26 cellular contexts compared by ENCODE assay signal in genomic region chr10:31421322-31421721, GRCh38.
"Had no signal": no experiment of that assay in that cellular context is flagged by ENCODE, and none has a peak within 500 bp of the region (broad histone marks: within the 10 kb centered on the region; RNA-seq: fewer than 3 reads in every experiment).

No MANE protein-coding gene starts in this region.

- H3K9me3 ChIP-seq: esophagus muscularis mucosa, neutrophil, pancreas, right lobe of liver, suprapubic skin, transverse colon, upper lobe of right lung, uterus had no signal

- H3K27me3 Mint-ChIP-seq: memory B cell; naive B cell; natural killer cell treated with Interleukin-12 subunit alpha and Interleukin-12 subunit beta and Interleukin-15 and Interleukin-18, amount 100 ng/mL, for 72 hours; stimulated activated naive CD8-positive, alpha-beta T cell treated with anti-CD3 and anti-CD28 coated beads, Interleukin-15, amount 100 ng/mL, for 72 hours had no signal

- H3K27me3 ChIP-seq: dorsolateral prefrontal cortex, esophagus muscularis mucosa, foreskin keratinocyte, neutrophil, pancreas, right lobe of liver, suprapubic skin, transverse colon, upper lobe of right lung, uterus had no signal

- FAIRE-seq: colon, endothelial cell of umbilical vein, keratinocyte, pancreas, small intestine had no signal

- H3K4me1 Mint-ChIP-seq: endodermal cell had no signal

- ATAC-seq: foreskin keratinocyte; natural killer cell treated with Interleukin-12 subunit alpha and Interleukin-12 subunit beta and Interleukin-15 and Interleukin-18, amount 100 ng/mL, for 72 hours; pancreas; right lobe of liver; stimulated activated naive CD8-positive, alpha-beta T cell treated with anti-CD3 and anti-CD28 coated beads, Interleukin-15, amount 100 ng/mL, for 72 hours; upper lobe of right lung had no signal

- H3K4me3 Mint-ChIP-seq: endodermal cell; memory B cell; naive B cell; natural killer cell treated with Interleukin-12 subunit alpha and Interleukin-12 subunit beta and Interleukin-15 and Interleukin-18, amount 100 ng/mL, for 72 hours; neural crest cell; stimulated activated naive CD8-positive, alpha-beta T cell treated with anti-CD3 and anti-CD28 coated beads, Interleukin-15, amount 100 ng/mL, for 72 hours had no signal

- H3K27ac ChIP-seq: esophagus muscularis mucosa, foreskin keratinocyte, neutrophil, pancreas, right lobe of liver, suprapubic skin, transverse colon, upper lobe of right lung, uterus had no signal

- H3K36me3 ChIP-seq: esophagus muscularis mucosa, neutrophil, pancreas, right lobe of liver, suprapubic skin, transverse colon, upper lobe of right lung, uterus had no signal

- H3K4me3 ChIP-seq: dorsolateral prefrontal cortex, esophagus muscularis mucosa, lung, pancreas, right lobe of liver, suprapubic skin, transverse colon, upper lobe of right lung, uterus had no signal

- H3K27ac Mint-ChIP-seq: endodermal cell; natural killer cell treated with Interleukin-12 subunit alpha and Interleukin-12 subunit beta and Interleukin-15 and Interleukin-18, amount 100 ng/mL, for 72 hours; stimulated activated naive CD8-positive, alpha-beta T cell treated with anti-CD3 and anti-CD28 coated beads, Interleukin-15, amount 100 ng/mL, for 72 hours had no signal

- H3K9me3 Mint-ChIP-seq: endodermal cell; naive B cell; natural killer cell treated with Interleukin-12 subunit alpha and Interleukin-12 subunit beta and Interleukin-15 and Interleukin-18, amount 100 ng/mL, for 72 hours; stimulated activated naive CD8-positive, alpha-beta T cell treated with anti-CD3 and anti-CD28 coated beads, Interleukin-15, amount 100 ng/mL, for 72 hours had no signal

- H3K36me3 Mint-ChIP-seq: natural killer cell treated with Interleukin-12 subunit alpha and Interleukin-12 subunit beta and Interleukin-15 and Interleukin-18, amount 100 ng/mL, for 72 hours had no signal

- DNase-seq: dorsolateral prefrontal cortex; effector CD8-positive, alpha-beta T cell; endodermal cell; foreskin keratinocyte; naive B cell; pancreas; right lobe of liver; small intestine; stimulated activated CD4-positive, alpha-beta T cell treated with anti-CD3 and anti-CD28 coated beads, Interleukin-15, amount 100 ng/mL, for 24 hours; stimulated activated CD4-positive, alpha-beta T cell treated with anti-CD3 and anti-CD28 coated beads, Interleukin-4, amount 100 ng/mL, for 1 hour; stimulated activated CD8-positive, alpha-beta memory T cell treated with anti-CD3 and anti-CD28 coated beads, Interleukin-4, amount 100 ng/mL, for 48 hours; stimulated activated naive CD4-positive, alpha-beta T cell; stimulated activated naive CD8-positive, alpha-beta T cell treated with anti-CD3 and anti-CD28 coated beads, Interleukin-15, amount 100 ng/mL, for 72 hours; transverse colon; upper lobe of right lung; uterus had no signal

- H3K4me1 ChIP-seq: foreskin keratinocyte, pancreas, right lobe of liver, upper lobe of right lung had no signal
